In the genomic region with DNA sequence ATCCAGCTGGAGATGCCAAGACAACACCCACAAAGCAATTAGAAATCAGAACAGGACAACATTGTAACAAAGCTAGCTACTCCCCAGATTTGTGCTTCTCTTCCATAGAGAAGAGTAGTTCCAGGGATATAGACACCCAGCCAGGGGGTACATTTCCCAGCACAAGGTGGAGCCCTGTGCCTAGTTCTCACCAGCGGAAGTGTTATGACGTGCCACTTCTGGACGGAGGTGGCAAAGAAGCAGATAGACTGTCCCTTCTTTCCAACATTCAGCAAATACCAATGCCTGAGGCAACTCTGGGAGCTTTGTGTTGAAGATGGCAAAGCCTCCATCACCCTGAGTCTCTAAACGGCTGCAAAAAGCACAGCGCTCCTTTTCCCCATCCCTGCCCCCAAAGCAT, we compare ENCODE assay signal across 8 cellular contexts. TPM values are rescaled to one million over a fixed set of nuclear protein-coding genes. Genes with fewer than 3 reads are reported as not detected.
DNase-seq lines count a peak whose midpoint lies in the region; ATAC-seq and TF ChIP-seq lines count a peak whose summit lies in the region.

No MANE protein-coding gene starts in this region.

- H3K4me1 Mint-ChIP-seq in activated CD8-positive, alpha-beta T cell treated with anti-CD3 and anti-CD28 coated beads for 36 hours (ENCODE audit: low read depth) = no peaks in the 10 kb centered on the region
- peaks cover 3% of the 10 kb centered on the region for H3K4me1 Mint-ChIP-seq in activated CD8-positive, alpha-beta memory T cell treated with anti-CD3 and anti-CD28 coated beads, Interleukin-2, amount 10 ng/mL, durations not matched to agents 7 days and 5 days

- CTCF ChIA-PET in activated CD8-positive, alpha-beta T cell treated with anti-CD3 and anti-CD28 coated beads for 36 hours (lab: Charles Lee) = interaction anchor here (1.0 to 2.1 kb wide), 3 partner anchors 10 to 58 kb away, joined by 3 to 5 read pairs (median 4); no protein-coding TSS in a partner anchor
- CTCF ChIA-PET in activated CD8-positive, alpha-beta memory T cell treated with anti-CD3 and anti-CD28 coated beads, Interleukin-2, amount 10 ng/mL, durations not matched to agents 7 days and 5 days (lab: Charles Lee) = no interaction called here

- DNase-seq in C1 segment of cervical spinal cord (lab: John Stamatoyannopoulos, UW) (peak in 9 of 14 donors; percentile 19 to 50 (median 30)), NCI-H1930 (lab: John Stamatoyannopoulos, UW) (peak; percentile 21 to 50), cardiac fibroblast (ENCODE audit: low read depth in 2 of 2) (peak; percentile 47 to 51), lung (ENCODE audit: low spot score) (peak; percentile 61), aorta (no peak)
- DNase-seq in activated CD8-positive, alpha-beta T cell treated with anti-CD3 and anti-CD28 coated beads for 36 hours = no peak
- no peak for DNase-seq in activated CD8-positive, alpha-beta memory T cell treated with anti-CD3 and anti-CD28 coated beads, Interleukin-2, amount 10 ng/mL, durations not matched to agents 7 days and 5 days

- H3K4me1 ChIP-seq in lung (ENCODE audit: control insufficient read depth in 2 of 2, insufficient read depth in 2 of 2, low read length in 2 of 2) = no peaks in the 10 kb centered on the region
- no peaks in the 10 kb centered on the region for H3K4me1 ChIP-seq in aorta (ENCODE audit: control insufficient read depth in 1 of 2, insufficient read depth in 2 of 2, low read length in 2 of 2)

- no peak overlapping the region for H3K4me3 Mint-ChIP-seq in activated CD8-positive, alpha-beta T cell treated with anti-CD3 and anti-CD28 coated beads for 36 hours
- H3K4me3 Mint-ChIP-seq in activated CD8-positive, alpha-beta memory T cell treated with anti-CD3 and anti-CD28 coated beads, Interleukin-2, amount 10 ng/mL, durations not matched to agents 7 days and 5 days = no peak overlapping the region

- H3K4me3 ChIP-seq in cardiac fibroblast (replicated peaks in 1 of 2; ENCODE audit: low read depth in 2 of 2, low read length in 2 of 2) = no peak overlapping the region
- H3K4me3 ChIP-seq in lung = no peak overlapping the region
- no peak overlapping the region for H3K4me3 ChIP-seq in aorta (ENCODE audit: low read length in 2 of 2)

- H3K36me3 Mint-ChIP-seq in activated CD8-positive, alpha-beta T cell treated with anti-CD3 and anti-CD28 coated beads for 36 hours (ENCODE audit: low read depth) = no peaks in the 10 kb centered on the region
- H3K36me3 Mint-ChIP-seq in activated CD8-positive, alpha-beta memory T cell treated with anti-CD3 and anti-CD28 coated beads, Interleukin-2, amount 10 ng/mL, durations not matched to agents 7 days and 5 days = no peaks in the 10 kb centered on the region

- peak; percentile 25 for TF ChIP-seq CTCF in cardiac fibroblast (IDR thresholded peaks at IDR 0.05; ENCODE audit: low read depth, low read length)
- TF ChIP-seq CTCF in lung (IDR thresholded peaks at IDR 0.05; ENCODE audit: control extremely low read depth, extremely low read depth) = peak; percentile 24
- TF ChIP-seq CTCF in activated CD8-positive, alpha-beta T cell treated with anti-CD3 and anti-CD28 coated beads for 36 hours (IDR thresholded peaks at IDR 0.05) = no peak

- peaks cover 2% of the 10 kb centered on the region for H3K27me3 Mint-ChIP-seq in activated CD8-positive, alpha-beta T cell treated with anti-CD3 and anti-CD28 coated beads for 36 hours
- peaks cover 2% of the 10 kb centered on the region for H3K27me3 Mint-ChIP-seq in activated CD8-positive, alpha-beta memory T cell treated with anti-CD3 and anti-CD28 coated beads, Interleukin-2, amount 10 ng/mL, durations not matched to agents 7 days and 5 days

- ATAC-seq in lung (ENCODE audit: insufficient read depth, low FRiP score) (peak; percentile 37), aorta (ENCODE audit: low FRiP score) (no peak), HG03354 (IDR thresholded peaks at IDR 0.05; ENCODE audit: poor library complexity, severe bottlenecking, unreplicated experiment) (no peak)
- no peak for ATAC-seq in activated CD8-positive, alpha-beta T cell treated with anti-CD3 and anti-CD28 coated beads for 36 hours
- no peak for ATAC-seq in activated CD8-positive, alpha-beta memory T cell treated with anti-CD3 and anti-CD28 coated beads, Interleukin-2, amount 10 ng/mL, durations not matched to agents 7 days and 5 days

- H3K9me3 ChIP-seq in lung (ENCODE audit: control insufficient read depth in 2 of 2, insufficient read depth in 1 of 2, low read length in 1 of 2) (no peaks in the 10 kb centered on the region), aorta (ENCODE audit: control insufficient read depth, low read length) (no peaks in the 10 kb centered on the region)

- H3K9me3 Mint-ChIP-seq in activated CD8-positive, alpha-beta T cell treated with anti-CD3 and anti-CD28 coated beads for 36 hours = no peaks in the 10 kb centered on the region
- no peaks in the 10 kb centered on the region for H3K9me3 Mint-ChIP-seq in activated CD8-positive, alpha-beta memory T cell treated with anti-CD3 and anti-CD28 coated beads, Interleukin-2, amount 10 ng/mL, durations not matched to agents 7 days and 5 days (ENCODE audit: low read depth)

- 40 to 47% methylated on average over 5 of the region's 5 CpGs for WGBS in lung, 2 donors
- 40 to 45% methylated on average over 5 of the region's 5 CpGs for WGBS in aorta, 2 donors

- H3K27ac ChIP-seq in lung (ENCODE audit: low read depth in 1 of 2, low read length in 1 of 2) (no peak overlapping the region), aorta (ENCODE audit: low read depth in 1 of 2, low read length in 2 of 2) (no peak overlapping the region)

- POLR2A ChIA-PET in activated CD8-positive, alpha-beta T cell treated with anti-CD3 and anti-CD28 coated beads for 36 hours (lab: Charles Lee) = no interaction called here

- no peaks in the 10 kb centered on the region for H3K36me3 ChIP-seq in lung (ENCODE audit: control insufficient read depth in 2 of 2, insufficient read depth in 2 of 2, low read length in 2 of 2)
- no peaks in the 10 kb centered on the region for H3K36me3 ChIP-seq in aorta (ENCODE audit: control insufficient read depth in 1 of 2, insufficient read depth in 2 of 2, low read length in 1 of 2)

- no peak overlapping the region for H3K27ac Mint-ChIP-seq in activated CD8-positive, alpha-beta T cell treated with anti-CD3 and anti-CD28 coated beads for 36 hours
- no peak overlapping the region for H3K27ac Mint-ChIP-seq in activated CD8-positive, alpha-beta memory T cell treated with anti-CD3 and anti-CD28 coated beads, Interleukin-2, amount 10 ng/mL, durations not matched to agents 7 days and 5 days

- intact Hi-C loops in aorta (cut with DNase I) = no loop called here
- intact Hi-C loops in activated CD8-positive, alpha-beta T cell treated with anti-CD3 and anti-CD28 coated beads for 36 hours (cut with micrococcal nuclease) = no loop called here

- H3K27me3 ChIP-seq in lung (ENCODE audit: control insufficient read depth, insufficient read depth) (no peaks in the 10 kb centered on the region), aorta (ENCODE audit: control insufficient read depth in 1 of 2, insufficient read depth in 2 of 2, low read length in 1 of 2) (no peaks in the 10 kb centered on the region)

RNA-seq across cellular contexts. Expression of a gene that starts 23.4 kb away (rescaled TPM):
- total RNA-seq in lung = 10 to 100 TPM; 52.1 to 99.3 TPM
- polyA plus RNA-seq in lung = 10 to 100 TPM; 26.4 to 62.7 TPM
- total RNA-seq in aorta = 10 to 100 TPM; 10.2 to 24.1 TPM
- 1 to 10 TPM; 3.7 to 5.8 TPM for polyA plus RNA-seq in aorta
- total RNA-seq in activated CD8-positive, alpha-beta T cell treated with anti-CD3 and anti-CD28 coated beads for 36 hours = 1 to 10 TPM; 1.9 to 3.0 TPM
- 1 to 10 TPM; 3.5 to 4.0 TPM for total RNA-seq in activated CD8-positive, alpha-beta memory T cell treated with anti-CD3 and anti-CD28 coated beads, Interleukin-2, amount 10 ng/mL, durations not matched to agents 7 days and 5 days

Comparison
In these comparisons a context has a peak if more than half of its experiments do, and no peak if none do; other contexts are left out.
1. DNase-seq: peak in C1 segment of cervical spinal cord (9 of 14), NCI-H1930 (2 of 2), cardiac fibroblast (2 of 2) and lung (single experiment); none in aorta (0 of 2), activated CD8-positive, alpha-beta T cell treated with anti-CD3 and anti-CD28 coated beads for 36 hours (single experiment) and activated CD8-positive, alpha-beta memory T cell treated with anti-CD3 and anti-CD28 coated beads, Interleukin-2, amount 10 ng/mL, durations not matched to agents 7 days and 5 days (single experiment).